ENCODE assay signal across 8 cellular contexts in the genomic region with DNA sequence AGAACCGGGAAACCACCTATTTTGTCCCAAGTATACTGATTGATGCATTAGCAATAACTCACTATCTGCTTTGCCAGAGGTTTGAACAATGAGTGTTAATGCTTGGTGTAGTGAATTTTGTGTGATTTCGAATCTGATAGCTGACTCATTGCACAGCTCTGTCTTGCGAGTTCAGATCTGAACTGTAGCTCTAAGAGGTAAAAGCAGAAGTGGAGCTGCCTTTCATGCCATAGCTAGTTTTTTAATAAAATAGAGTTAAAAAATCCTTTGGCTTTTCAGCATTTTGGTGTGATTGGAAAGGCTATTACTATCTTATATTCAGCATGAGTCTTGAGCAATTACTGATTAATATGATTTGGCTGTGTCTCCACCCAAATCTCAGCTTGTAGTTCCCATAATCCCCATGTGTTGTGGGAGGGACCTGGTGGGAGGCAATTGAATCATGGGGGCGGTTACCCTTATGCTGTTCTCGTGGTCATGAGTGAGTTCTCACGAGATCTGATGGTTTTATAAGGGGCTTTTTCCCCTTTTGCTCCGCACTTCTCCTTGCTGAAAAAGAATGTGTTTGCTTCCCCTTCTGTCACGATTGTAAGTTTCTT. TPM values are rescaled to one million over a fixed set of nuclear protein-coding genes. Genes with fewer than 3 reads are reported as not detected.
DNase-seq lines count a peak whose midpoint lies in the region; ATAC-seq and TF ChIP-seq lines count a peak whose summit lies in the region.

No MANE protein-coding gene starts in this region.

- WGBS in gastroesophageal sphincter (ENCODE audit: low coverage in 1 of 2), 2 donors, result 49 to 68% methylated on average over 5 to 8 of the region's 8 CpGs

- H4K20me1 ChIP-seq in DND-41 (ENCODE audit: insufficient read depth, low read length), result peaks cover 50% of the 10 kb centered on the region

- DNase-seq in DND-41, result no peak
- DNase-seq in epithelial cell of esophagus (ENCODE audit: low read depth), result peak; percentile 64
- no peak for DNase-seq in NCI-H510A treated with DMSO at 0.1 percent for 48 hours (lab: John Stamatoyannopoulos, UW)
- no peak for DNase-seq in NK-92 treated with Interleukin-12 subunit alpha and Interleukin-12 subunit beta, amount 100 ng/mL, for 24 hours (lab: John Stamatoyannopoulos, UW)
- no peak for DNase-seq in stimulated activated CD4-positive, alpha-beta T cell treated with anti-CD3 and anti-CD28 coated beads, Interleukin-2, amount 100 ng/mL, for 48 hours

- no peaks in the 10 kb centered on the region for H3K27me3 ChIP-seq in DND-41 (ENCODE audit: insufficient read depth, low read length, poor library complexity)
- no peaks in the 10 kb centered on the region for H3K27me3 ChIP-seq in gastroesophageal sphincter

- TF ChIP-seq POLR2A in gastroesophageal sphincter (IDR thresholded peaks at IDR 0.05), result no peak

- ATAC-seq in DND-41 (ENCODE audit: insufficient read depth, low read depth) (no peak), GM21515 (IDR thresholded peaks at IDR 0.05; ENCODE audit: unreplicated experiment) (peak; percentile 74), HG03575 (IDR thresholded peaks at IDR 0.05; ENCODE audit: extremely low read depth, insufficient number of reproducible peaks, low FRiP score, unreplicated experiment) (peak; percentile 80), gastroesophageal sphincter (no peak)

- no peak overlapping the region for H2AFZ ChIP-seq in DND-41 (ENCODE audit: low read depth, low read length)

- no peak for TF ChIP-seq EP300 in gastroesophageal sphincter (IDR thresholded peaks at IDR 0.05)

- peaks cover 47% of the 10 kb centered on the region for H3K36me3 ChIP-seq in DND-41 (ENCODE audit: insufficient read depth, low read length)
- peaks cover 0 to 18% of the 10 kb centered on the region in 2 donors for H3K36me3 ChIP-seq in gastroesophageal sphincter

- H3K4me2 ChIP-seq in DND-41 (ENCODE audit: insufficient read depth, low read length), result no peak overlapping the region

- peak overlapping the region; percentile 58 for H3K27ac ChIP-seq in DND-41 (ENCODE audit: low read length)
- no peak overlapping the region for H3K27ac ChIP-seq in gastroesophageal sphincter

- H3K4me3 ChIP-seq in DND-41 (ENCODE audit: low read depth in 1 of 2, low read length in 2 of 2), result no peak overlapping the region
- H3K4me3 ChIP-seq in epithelial cell of esophagus (ENCODE audit: low read length), result no peak overlapping the region
- no peak overlapping the region for H3K4me3 ChIP-seq in gastroesophageal sphincter

- peaks cover 100% of the 10 kb centered on the region for H3K79me2 ChIP-seq in DND-41 (ENCODE audit: insufficient read depth, low read length)

- no peak overlapping the region for H3K9ac ChIP-seq in DND-41 (ENCODE audit: low read depth, low read length)

- TF ChIP-seq CTCF in DND-41 (IDR thresholded peaks at IDR 0.05; ENCODE audit: borderline replicate concordance, extremely low read depth, low read length, poor library complexity, severe bottlenecking) (no peak), epithelial cell of esophagus (IDR thresholded peaks at IDR 0.05; ENCODE audit: insufficient read depth, low read depth, low read length, missing control alignments) (no peak), gastroesophageal sphincter (IDR thresholded peaks at IDR 0.05) (no peak)

- H3K4me1 ChIP-seq in DND-41 (ENCODE audit: insufficient read depth, low read length), result peaks cover 62% of the 10 kb centered on the region
- peaks cover 4 to 65% (median 22%) of the 10 kb centered on the region in 3 donors for H3K4me1 ChIP-seq in gastroesophageal sphincter

- no peaks in the 10 kb centered on the region for H3K9me3 ChIP-seq in DND-41 (ENCODE audit: insufficient read depth, low read length, severe bottlenecking)
- no peaks in the 10 kb centered on the region for H3K9me3 ChIP-seq in gastroesophageal sphincter

RNA-seq across cellular contexts. Expression of a gene that starts 21.1 kb away (rescaled TPM):
- 10 to 100 TPM; 47.9 to 81.3 (median 52.7) TPM for total RNA-seq in gastroesophageal sphincter

Comparison
In these comparisons a context has a peak if more than half of its experiments do, and no peak if none do; other contexts are left out.
1. ATAC-seq: peak in GM21515 (single experiment) and HG03575 (single experiment); none in DND-41 (single experiment) and gastroesophageal sphincter (single experiment).